6 cellular contexts compared by ENCODE assay signal in genomic region chr2:200863655-200864205, GRCh38. TPM values are rescaled to one million over a fixed set of nuclear protein-coding genes. Genes with fewer than 3 reads are reported as not detected.
DNase-seq lines count a peak whose midpoint lies in the region; ATAC-seq and TF ChIP-seq lines count a peak whose summit lies in the region.

No MANE protein-coding gene starts in this region.

- peaks cover 57% of the 10 kb centered on the region for H3K79me2 ChIP-seq in GM23248 (ENCODE audit: insufficient read depth)

- peak overlapping the region; percentile 85 for H3K4me2 ChIP-seq in GM23248 (ENCODE audit: unreplicated experiment)

- no peak for ATAC-seq in upper lobe of right lung
- no peak for ATAC-seq in GM21423 (IDR thresholded peaks at IDR 0.05; ENCODE audit: unreplicated experiment)

- H3K36me3 ChIP-seq in BJ (ENCODE audit: control insufficient read depth, insufficient read depth, low read length): peaks cover 5% of the 10 kb centered on the region; the same call in 1 of the 2 replicates
- peaks cover 24% of the 10 kb centered on the region for H3K36me3 ChIP-seq in GM23248 (ENCODE audit: low read depth)
- H3K36me3 ChIP-seq in upper lobe of right lung: peaks cover 29% of the 10 kb centered on the region

- TF ChIP-seq CTCF in BJ (IDR thresholded peaks at IDR 0.05; ENCODE audit: insufficient read depth, low read depth, low read length) (no peak), VCaP (conservative IDR thresholded peaks at IDR 0.05) (no peak), upper lobe of right lung (IDR thresholded peaks at IDR 0.05) (no peak)

- peak overlapping the region; percentile 90 to 99 (median 98) for H3K4me3 Mint-ChIP-seq in immature natural killer cell

- H3K27me3 ChIP-seq in BJ (ENCODE audit: control insufficient read depth, insufficient read depth, low read length) (no peaks in the 10 kb centered on the region), GM23248 (replicated peaks; ENCODE audit: insufficient read depth) (no peaks in the 10 kb centered on the region), upper lobe of right lung (no peaks in the 10 kb centered on the region)

- no peaks in the 10 kb centered on the region for H3K9me3 ChIP-seq in GM23248 (ENCODE audit: low read depth)
- H3K9me3 ChIP-seq in upper lobe of right lung: no peaks in the 10 kb centered on the region

- H3K4me1 ChIP-seq in GM23248 (ENCODE audit: insufficient read depth) (peaks cover 51% of the 10 kb centered on the region), upper lobe of right lung (peaks cover 34% of the 10 kb centered on the region)

- H3K9me3 Mint-ChIP-seq in immature natural killer cell: peaks cover 0 to 3% (median 0%) of the 10 kb centered on the region in 6 donors

- peaks cover 62% of the 10 kb centered on the region for H3F3A ChIP-seq in GM23248 (ENCODE audit: insufficient read depth)

- H3K27ac ChIP-seq in GM23248 (peak overlapping the region; percentile 99), VCaP (peak overlapping the region; percentile 100), upper lobe of right lung (peak overlapping the region; percentile 100)

- peaks cover 26 to 47% (median 39%) of the 10 kb centered on the region in 3 donors for H3K27me3 Mint-ChIP-seq in immature natural killer cell (ENCODE audit: low read depth in 3 of 3)

- CTCF ChIA-PET in BJ (lab: Yijun Ruan, JAX): interaction anchor here (0.7 to 1.2 kb wide), 3 partner anchors 18 to 42 kb away, joined by 3 to 4 read pairs (median 3); no protein-coding TSS in a partner anchor

- peak overlapping the region; percentile 100 for H3K9ac ChIP-seq in GM23248

- H2AFZ ChIP-seq in GM23248: no peak overlapping the region; the same call in 1 of the 2 replicates

- in situ Hi-C loops in GM23248 (cut with MboI): loop anchor here (25.0 kb wide), 1 partner anchor 901 kb away; the partner anchor contains the start of genes MAIP1 and TYW5

- intact Hi-C loops in upper lobe of right lung (cut with DNase I): no loop called here

- H3K27ac Mint-ChIP-seq in immature natural killer cell: peak overlapping the region; percentile 95 to 100 (median 99)

- H3K4me3 ChIP-seq in BJ (ENCODE audit: low read depth, low read length): peak overlapping the region; percentile 86
- H3K4me3 ChIP-seq in GM23248: peak overlapping the region; percentile 98
- peak overlapping the region; percentile 91 for H3K4me3 ChIP-seq in upper lobe of right lung

- peaks cover 18 to 34% (median 27%) of the 10 kb centered on the region in 3 donors for H3K36me3 Mint-ChIP-seq in immature natural killer cell

- H4K20me1 ChIP-seq in GM23248 (ENCODE audit: insufficient read depth): peaks cover 21% of the 10 kb centered on the region

- H3K9me2 ChIP-seq in GM23248 (ENCODE audit: insufficient read depth): no peaks in the 10 kb centered on the region

- POLR2A ChIA-PET in BJ (lab: Charles Lee): no interaction called here

- H3K4me1 Mint-ChIP-seq in immature natural killer cell: peaks cover 45 to 59% of the 10 kb centered on the region in 2 donors

- 1 to 3% methylated on average over 28 to 30 of the region's 30 CpGs for WGBS in GM23248 (ENCODE audit: low coverage in 1 of 2, low lambda C conversion rate in 2 of 2, missing lambda C conversion rate in 2 of 2), 2 experiments

- DNase-seq in BJ (ENCODE audit: low read depth) (no peak), GM23248 (peak; percentile 61), immature natural killer cell (no peak), upper lobe of right lung (no peak)

RNA-seq across cellular contexts. Expression of gene CLK1, which starts 0.7 kb away (rescaled TPM):
- polyA plus RNA-seq in BJ (2011; rRNA removed) (35.9 and 66.2 TPM in 2 replicates), GM23248 (2016; fragmentation: Nextera tagmentation; extraction: Ambion mirVana) (30.0 and 33.5 TPM in 2 replicates), immature natural killer cell (10 to 100 TPM; 26.2 to 48.7 (median 47.9) TPM)
- 13.3 and 18.5 TPM in 2 replicates for polyA minus RNA-seq in BJ (2011; rRNA and poly(A)+ RNA removed)
- total RNA-seq in GM23248 (2014; rRNA removed; shearing (Covaris generic)): 32.4 and 52.7 TPM in 2 replicates
- 108 TPM for total RNA-seq in upper lobe of right lung

RNA-seq across cellular contexts. Expression of gene PPIL3, which starts 25.1 kb away (rescaled TPM):
- 20.8 and 47.8 TPM in 2 replicates for polyA plus RNA-seq in BJ (2011; rRNA removed)
- 4.7 and 9.7 TPM in 2 replicates for polyA minus RNA-seq in BJ (2011; rRNA and poly(A)+ RNA removed)
- 39.6 and 53.2 TPM in 2 replicates for total RNA-seq in GM23248 (2014; rRNA removed; shearing (Covaris generic))
- 37.8 and 41.6 TPM in 2 replicates for polyA plus RNA-seq in GM23248 (2016; fragmentation: Nextera tagmentation; extraction: Ambion mirVana)
- polyA plus RNA-seq in immature natural killer cell: 10 to 100 TPM; 17.9 to 30.4 (median 25.7) TPM
- 31.2 TPM for total RNA-seq in upper lobe of right lung

RNA-seq across cellular contexts. Expression of gene NIF3L1, which starts 25.4 kb away (rescaled TPM):
- polyA plus RNA-seq in BJ (2011; rRNA removed) (37.5 and 51.3 TPM in 2 replicates), GM23248 (2016; fragmentation: Nextera tagmentation; extraction: Ambion mirVana) (26.7 and 29.4 TPM in 2 replicates), immature natural killer cell (10 to 100 TPM; 13.5 to 31.0 (median 20.9) TPM)
- polyA minus RNA-seq in BJ (2011; rRNA and poly(A)+ RNA removed): 15.7 and 24.4 TPM in 2 replicates
- 17.1 and 21.5 TPM in 2 replicates for total RNA-seq in GM23248 (2014; rRNA removed; shearing (Covaris generic))
- 13.8 TPM for total RNA-seq in upper lobe of right lung

RNA-seq across cellular contexts. Expression of gene BZW1, which starts 52.0 kb away (rescaled TPM):
- polyA plus RNA-seq in BJ (2011; rRNA removed): 233 and 364 TPM in 2 replicates
- 212 and 258 TPM in 2 replicates for polyA minus RNA-seq in BJ (2011; rRNA and poly(A)+ RNA removed)
- 415 and 596 TPM in 2 replicates for total RNA-seq in GM23248 (2014; rRNA removed; shearing (Covaris generic))
- 365 and 366 TPM in 2 replicates for polyA plus RNA-seq in GM23248 (2016; fragmentation: Nextera tagmentation; extraction: Ambion mirVana)
- 100 to 1,000 TPM; 354 to 367 (median 365) TPM for polyA plus RNA-seq in immature natural killer cell
- 158 TPM for total RNA-seq in upper lobe of right lung
